In genomic region chr3:135097276-135097946, GRCh38 we compare ENCODE assay signal across 20 cellular contexts.
DNase-seq lines count a peak whose midpoint lies in the region; ATAC-seq, FAIRE-seq and TF ChIP-seq lines count a peak whose summit lies in the region.
"Had no signal": no experiment of that assay in that cellular context is flagged by ENCODE, and none has a peak within 500 bp of the region (broad histone marks: within the 10 kb centered on the region; RNA-seq: fewer than 3 reads in every experiment).

No MANE protein-coding gene starts in this region.

- no peaks in the 10 kb centered on the region for H3K9me3 Mint-ChIP-seq in natural killer cell treated with Interleukin-12 subunit alpha and Interleukin-12 subunit beta and Interleukin-15 and Interleukin-18, amount 100 ng/mL, for 72 hours

- no peaks in the 10 kb centered on the region for H3K4me1 ChIP-seq in right cardiac atrium (ENCODE audit: control insufficient read depth, insufficient read depth, low read length)
- H3K4me1 ChIP-seq in pancreas, result no peaks in the 10 kb centered on the region

- H3K27ac ChIP-seq in right cardiac atrium (ENCODE audit: low read length) (no peak overlapping the region), pancreas (no peak overlapping the region)
- H3K27ac ChIP-seq: GM23248 had no signal

- no peak overlapping the region for H3K27ac Mint-ChIP-seq in natural killer cell treated with Interleukin-12 subunit alpha and Interleukin-12 subunit beta and Interleukin-15 and Interleukin-18, amount 100 ng/mL, for 72 hours
- H3K27ac Mint-ChIP-seq: CD8-positive, alpha-beta memory T cell had no signal

- H3K4me3 ChIP-seq in right cardiac atrium (ENCODE audit: low read length) (no peak overlapping the region), pancreas (no peak overlapping the region)
- H3K4me3 ChIP-seq: GM23248 had no signal

- intact Hi-C loops in right cardiac atrium (cut with DNase I), result no loop called here
- intact Hi-C loops in left cardiac atrium (cut with DNase I), result no loop called here
- intact Hi-C loops in pancreas (cut with DNase I), result no loop called here

- H3K36me3 Mint-ChIP-seq in natural killer cell treated with Interleukin-12 subunit alpha and Interleukin-12 subunit beta and Interleukin-15 and Interleukin-18, amount 100 ng/mL, for 72 hours, result no peaks in the 10 kb centered on the region
- H3K36me3 Mint-ChIP-seq: CD8-positive, alpha-beta memory T cell had no signal

- no peak overlapping the region for H3K4me3 Mint-ChIP-seq in natural killer cell treated with Interleukin-12 subunit alpha and Interleukin-12 subunit beta and Interleukin-15 and Interleukin-18, amount 100 ng/mL, for 72 hours
- H3K4me3 Mint-ChIP-seq: CD8-positive, alpha-beta memory T cell had no signal

- TF ChIP-seq CTCF in pancreas (IDR thresholded peaks at IDR 0.05), result no peak

- FAIRE-seq in pancreas (lab: Jason Lieb, UNC), result no peak
- FAIRE-seq: D721Med, RCC 7860 had no signal

- peaks cover 0 to 2% of the 10 kb centered on the region in 2 donors for H3K27me3 Mint-ChIP-seq in natural killer cell treated with Interleukin-12 subunit alpha and Interleukin-12 subunit beta and Interleukin-15 and Interleukin-18, amount 100 ng/mL, for 72 hours

- H3K9me3 ChIP-seq in right cardiac atrium (ENCODE audit: control insufficient read depth, low read length) (no peaks in the 10 kb centered on the region), pancreas (no peaks in the 10 kb centered on the region)

- peak in 2 of 3 donors; percentile 47 to 53 for DNase-seq in right cardiac atrium
- DNase-seq in left cardiac atrium, result no peak
- DNase-seq in NCI-H187 treated with DMSO at 0.1 percent for 48 hours (lab: John Stamatoyannopoulos, UW), result peak; percentile 69
- DNase-seq in RPMI7951 (ENCODE audit: low read depth), result peak; percentile 8
- DNase-seq in cerebellar nuclear complex (lab: John Stamatoyannopoulos, UW), result no peak
- DNase-seq in pancreas, result no peak
- DNase-seq in COLO668 (lab: John Stamatoyannopoulos, UW; ENCODE audit: unreplicated experiment), result no peak
- no peak for DNase-seq in natural killer cell treated with Interleukin-12 subunit alpha and Interleukin-12 subunit beta and Interleukin-15 and Interleukin-18, amount 100 ng/mL, for 72 hours (ENCODE audit: low spot score)
- DNase-seq: C1 segment of cervical spinal cord; CD8-positive, alpha-beta memory T cell; GF-D8; GM23248; NCI-H1092 treated with DMSO at 0.1 percent for 48 hours; NCI-H2081 treated with DMSO at 0.1 percent for 48 hours; NCI-H226; Right ventricle myocardium superior; SW 1271 had no signal

- ATAC-seq in right cardiac atrium (no peak), left cardiac atrium (no peak), pancreas (no peak)
- ATAC-seq in natural killer cell treated with Interleukin-12 subunit alpha and Interleukin-12 subunit beta and Interleukin-15 and Interleukin-18, amount 100 ng/mL, for 72 hours, result no peak
- ATAC-seq: HCT116 had no signal

- no peaks in the 10 kb centered on the region for H3K36me3 ChIP-seq in pancreas

- no peaks in the 10 kb centered on the region for H3K4me1 Mint-ChIP-seq in natural killer cell treated with Interleukin-12 subunit alpha and Interleukin-12 subunit beta and Interleukin-15 and Interleukin-18, amount 100 ng/mL, for 72 hours (ENCODE audit: low read depth in 2 of 2)
- H3K4me1 Mint-ChIP-seq: CD8-positive, alpha-beta memory T cell had no signal

- no peaks in the 10 kb centered on the region for H3K27me3 ChIP-seq in right cardiac atrium (ENCODE audit: control insufficient read depth, insufficient read depth)
- H3K27me3 ChIP-seq in pancreas, result no peaks in the 10 kb centered on the region

- WGBS in right cardiac atrium, result 78% methylated on average over 5 of the region's 5 CpGs
- WGBS in pancreas, 2 donors, result 79% methylated on average over 5 of the region's 5 CpGs

Comparison
In these comparisons a context has a peak if more than half of its experiments do, and no peak if none do; other contexts are left out.
1. DNase-seq: peak in right cardiac atrium (2 of 3), NCI-H187 treated with DMSO at 0.1 percent for 48 hours (single experiment) and RPMI7951 (single experiment); none in left cardiac atrium (single experiment), cerebellar nuclear complex (0 of 2), pancreas (0 of 6), COLO668 (single experiment) and natural killer cell treated with Interleukin-12 subunit alpha and Interleukin-12 subunit beta and Interleukin-15 and Interleukin-18, amount 100 ng/mL, for 72 hours (single experiment).